ENCODE assay signal across 8 cellular contexts in the genomic region with DNA sequence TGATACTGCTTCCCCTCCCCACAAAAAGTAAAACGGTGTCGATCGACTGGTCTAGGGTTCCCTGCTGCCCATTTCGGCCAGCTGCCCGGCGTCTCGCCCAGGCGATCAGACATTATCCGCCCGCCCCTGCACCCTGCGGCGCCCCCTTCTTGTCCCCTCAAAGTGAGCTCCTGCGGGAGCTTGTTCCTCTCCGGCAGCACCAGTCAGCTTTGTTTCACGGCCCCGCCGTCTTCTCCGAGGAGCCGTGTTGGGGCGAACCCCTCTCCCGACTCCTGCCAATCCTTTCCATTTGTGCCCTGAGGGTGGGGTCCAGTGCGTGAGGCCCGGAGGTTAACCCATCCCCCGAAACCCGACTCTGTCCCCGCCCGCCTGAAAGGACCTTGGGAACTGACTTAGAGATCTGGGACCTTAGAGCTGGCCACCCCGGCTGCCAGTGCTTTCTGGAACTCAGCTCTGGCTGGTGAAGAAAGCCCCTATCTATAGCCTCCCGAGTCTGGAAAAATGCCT. TPM values are rescaled to one million over a fixed set of nuclear protein-coding genes. Genes with fewer than 3 reads are reported as not detected.
DNase-seq lines count a peak whose midpoint lies in the region; ATAC-seq and TF ChIP-seq lines count a peak whose summit lies in the region.

No MANE protein-coding gene starts in this region.

- peak; percentile 14 to 59 (median 26) for DNase-seq in CD8-positive, alpha-beta memory T cell
- DNase-seq in SJSA1 (ENCODE audit: low read depth in 1 of 2, low spot score in 2 of 2), result peak in 1 of 2 experiments; percentile 73
- peak; percentile 76 for DNase-seq in adipocyte (ENCODE audit: low read depth)
- peak; percentile 86 for DNase-seq in cardiac septum (ENCODE audit: low spot score)
- peak; percentile 48 for DNase-seq in osteoblast (ENCODE audit: insufficient read length, low spot score, missing footprints)
- DNase-seq in uterus, result peak in 1 of 2 donors; percentile 36

- H3K36me3 ChIP-seq in CD8-positive, alpha-beta memory T cell (ENCODE audit: insufficient read depth, low read length), result peaks cover 4% of the 10 kb centered on the region
- H3K36me3 ChIP-seq in SJSA1 (peaks cover 42% of the 10 kb centered on the region), adipocyte (ENCODE audit: control insufficient read depth, insufficient read depth, low read length, severe bottlenecking) (peaks cover 25% of the 10 kb centered on the region), osteoblast (ENCODE audit: insufficient read depth, low read length) (peaks cover 18% of the 10 kb centered on the region), uterus (no peaks in the 10 kb centered on the region)

- H3K27ac ChIP-seq in CD8-positive, alpha-beta memory T cell (ENCODE audit: low read depth, low read length), result peak overlapping the region; percentile 100
- H3K27ac ChIP-seq in SJSA1 (peak overlapping the region; percentile 99), osteoblast (ENCODE audit: low read depth, low read length) (peak overlapping the region; percentile 93), uterus (peak overlapping the region; percentile 96 to 99)

- H3K9me3 ChIP-seq in CD8-positive, alpha-beta memory T cell (ENCODE audit: low read length), result no peaks in the 10 kb centered on the region
- H3K9me3 ChIP-seq in SJSA1 (replicated peaks) (no peaks in the 10 kb centered on the region), adipocyte (ENCODE audit: control insufficient read depth, low read length) (no peaks in the 10 kb centered on the region), osteoblast (ENCODE audit: low read depth, low read length) (no peaks in the 10 kb centered on the region), uterus (no peaks in the 10 kb centered on the region)

- TF ChIP-seq CTCF in osteoblast (IDR thresholded peaks at IDR 0.05; ENCODE audit: extremely low read depth, low read depth, low read length) (no peak), uterus (IDR thresholded peaks at IDR 0.05) (no peak)

- intact Hi-C loops in cardiac septum (cut with DNase I) (loop anchor here (1.0 to 5.0 kb wide), 4 partner anchors 39 to 205 kb away; a partner anchor contains a TSS), uterus (cut with DNase I; ENCODE audit: low total_unique reads) (loop anchor here (5.0 kb wide), 1 partner anchor 150 kb away; no protein-coding TSS in a partner anchor)

- ATAC-seq in HG02943 (IDR thresholded peaks at IDR 0.05; ENCODE audit: low read depth, unreplicated experiment), result peak; percentile 4
- ATAC-seq in GM21515 (IDR thresholded peaks at IDR 0.05; ENCODE audit: unreplicated experiment), result no peak

- no peak for TF ChIP-seq POLR2A in uterus (IDR thresholded peaks at IDR 0.05)

- POLR2A ChIA-PET in CD8-positive, alpha-beta memory T cell (lab: Charles Lee), result interaction anchor here (0.6 to 3.2 kb wide), 18 partner anchors 10 to 476 kb away, joined by 3 to 73 read pairs (median 3); a partner anchor contains a TSS

- peaks cover 34% of the 10 kb centered on the region for H4K20me1 ChIP-seq in osteoblast (ENCODE audit: insufficient read depth, low read length)

- CTCF ChIA-PET in CD8-positive, alpha-beta memory T cell (lab: Charles Lee), result interaction anchor here (0.6 to 2.1 kb wide), 13 partner anchors 9 to 386 kb away, joined by 3 to 10 read pairs (median 5); a partner anchor contains a TSS

- H3K79me2 ChIP-seq in osteoblast (ENCODE audit: insufficient read depth, low read length), result peaks cover 67% of the 10 kb centered on the region

- H3K27ac Mint-ChIP-seq in CD8-positive, alpha-beta memory T cell, result peak overlapping the region; percentile 97 to 100 (median 100)

- peaks cover 60% of the 10 kb centered on the region for H3K4me1 ChIP-seq in CD8-positive, alpha-beta memory T cell (ENCODE audit: insufficient read depth, low read length)
- peaks cover 17% of the 10 kb centered on the region for H3K4me1 ChIP-seq in SJSA1 (replicated peaks)
- peaks cover 18% of the 10 kb centered on the region for H3K4me1 ChIP-seq in adipocyte (ENCODE audit: control insufficient read depth, insufficient read depth, low read length)
- peaks cover 22% of the 10 kb centered on the region for H3K4me1 ChIP-seq in osteoblast (ENCODE audit: insufficient read depth, low read length)
- no peaks in the 10 kb centered on the region for H3K4me1 ChIP-seq in uterus

- H3K4me3 ChIP-seq in CD8-positive, alpha-beta memory T cell (ENCODE audit: low read length), result peak overlapping the region; percentile 66
- H3K4me3 ChIP-seq in SJSA1 (peak overlapping the region; percentile 86), adipocyte (ENCODE audit: low read length) (peak overlapping the region; percentile 98), osteoblast (ENCODE audit: insufficient read depth, low read length) (peak overlapping the region; percentile 99), uterus (peak overlapping the region; percentile 77 to 89)

- H3K9ac ChIP-seq in adipocyte (ENCODE audit: low read length), result peak overlapping the region; percentile 99

- H3K27me3 ChIP-seq in CD8-positive, alpha-beta memory T cell (ENCODE audit: insufficient read depth, low read length, poor library complexity, severe bottlenecking), result no peaks in the 10 kb centered on the region
- H3K27me3 ChIP-seq in SJSA1 (replicated peaks) (no peaks in the 10 kb centered on the region), adipocyte (replicated peaks; ENCODE audit: control insufficient read depth, insufficient read depth, low read length) (no peaks in the 10 kb centered on the region), osteoblast (ENCODE audit: insufficient read depth, low read length) (no peaks in the 10 kb centered on the region), uterus (no peaks in the 10 kb centered on the region)

- H3K9me3 Mint-ChIP-seq in CD8-positive, alpha-beta memory T cell, result peaks cover 0 to 2% (median 0%) of the 10 kb centered on the region in 5 donors

- H3K4me1 Mint-ChIP-seq in CD8-positive, alpha-beta memory T cell, result peaks cover 43 to 68% (median 61%) of the 10 kb centered on the region in 3 donors

- H2AFZ ChIP-seq in osteoblast (ENCODE audit: low read length), result peak overlapping the region; percentile 78

- H3K4me3 Mint-ChIP-seq in CD8-positive, alpha-beta memory T cell, result peak overlapping the region; percentile 88 to 99 (median 98)

- peaks cover 6 to 54% (median 6%) of the 10 kb centered on the region in 3 donors for H3K36me3 Mint-ChIP-seq in CD8-positive, alpha-beta memory T cell

- peak overlapping the region; percentile 69 for H3K4me2 ChIP-seq in osteoblast (ENCODE audit: insufficient read depth, low read length)

- H3K27me3 Mint-ChIP-seq in CD8-positive, alpha-beta memory T cell, result peaks cover 0 to 10% of the 10 kb centered on the region in 2 donors

RNA-seq across cellular contexts. Expression of a gene that starts 0.5 kb away (rescaled TPM):
- 100 to 1,000 TPM; 105 TPM for total RNA-seq in CD8-positive, alpha-beta memory T cell
- polyA plus RNA-seq in CD8-positive, alpha-beta memory T cell, result 79.3 TPM
- 54.4 and 55.8 TPM in 2 replicates for total RNA-seq in SJSA1 (2014; rRNA removed; shearing (Covaris generic))
- total RNA-seq in cardiac septum (180 TPM), osteoblast (34.2 and 73.5 TPM in 2 replicates), uterus (100 to 1,000 TPM in 1 of 4 donors, 10 to 100 TPM in 3; 44.5 to 109 (median 65.5) TPM)

RNA-seq across cellular contexts. Expression of a gene that starts 4.9 kb away (rescaled TPM):
- 1 to 10 TPM; 2.5 to 3.3 TPM for total RNA-seq in CD8-positive, alpha-beta memory T cell
- polyA plus RNA-seq in CD8-positive, alpha-beta memory T cell, result 0.38 TPM
- 0.13 and 0.34 TPM in 2 replicates for total RNA-seq in SJSA1 (2014; rRNA removed; shearing (Covaris generic))
- total RNA-seq in cardiac septum (4.0 TPM), osteoblast (2.7 and 2.9 TPM in 2 replicates), uterus (1 to 10 TPM; 1.2 to 5.5 (median 3.1) TPM)

RNA-seq across cellular contexts. Expression of a gene that starts 39.8 kb away (rescaled TPM):
- total RNA-seq in CD8-positive, alpha-beta memory T cell, result 10 to 100 TPM; 42.1 to 42.2 TPM
- polyA plus RNA-seq in CD8-positive, alpha-beta memory T cell, result 29.6 TPM
- 65.1 and 106 TPM in 2 replicates for total RNA-seq in SJSA1 (2014; rRNA removed; shearing (Covaris generic))
- total RNA-seq in cardiac septum (27.2 TPM), osteoblast (17.4 and 20.3 TPM in 2 replicates), uterus (10 to 100 TPM in 3 of 4 donors, not detected in 1; 20.9 to 26.1 (median 24.5) TPM)
